ENCODE assay signal across 8 cellular contexts in genomic region chr14:22955702-22956575, GRCh38. TPM values are rescaled to one million over a fixed set of nuclear protein-coding genes. Genes with fewer than 3 reads are reported as not detected.
DNase-seq lines count a peak whose midpoint lies in the region; ATAC-seq and TF ChIP-seq lines count a peak whose summit lies in the region.

No MANE protein-coding gene starts in this region.

- intact Hi-C loops in A673 (cut with micrococcal nuclease; ENCODE audit: unreplicated experiment) (loop anchor here (2.0 kb wide), 1 partner anchor 25 kb away; no protein-coding TSS in a partner anchor), mucosa of descending colon (cut with DNase I, micrococcal nuclease) (no loop called here)

- H3K9me3 ChIP-seq in A673 (ENCODE audit: low read depth, low read length, poor library complexity, severe bottlenecking) = no peaks in the 10 kb centered on the region
- H3K9me3 ChIP-seq in mucosa of descending colon = no peaks in the 10 kb centered on the region

- peak overlapping the region; percentile 96 for H3K27ac ChIP-seq in A673 (ENCODE audit: low read depth, low read length, poor library complexity, severe bottlenecking)

- CTCF ChIA-PET in A673 (lab: Charles Lee) = interaction anchor here (0.6 to 1.8 kb wide), 3 partner anchors 18 to 835 kb away, joined by 3 to 5 read pairs (median 4); no protein-coding TSS in a partner anchor

- DNase-seq in A673 (ENCODE audit: low spot score) (no peak), choroid plexus epithelial cell (ENCODE audit: low read depth) (no peak), mucosa of descending colon (peak in 1 of 3 donors; percentile 27), NAMALWA (ENCODE audit: low spot score) (no peak), SIG-M5 (lab: John Stamatoyannopoulos, UW) (no peak), NCI-H446 (lab: John Stamatoyannopoulos, UW) (no peak)
- DNase-seq in Jurkat, Clone E6-1 (ENCODE audit: low read depth, low spot score) = no peak
- DNase-seq in stimulated activated CD4-positive, alpha-beta T cell treated with anti-CD3 and anti-CD28 coated beads, Interleukin-4, amount 100 ng/mL, for 1 hour = no peak

- H3K4me3 ChIP-seq in A673 (ENCODE audit: low read depth, low read length, poor library complexity, severe bottlenecking) (peak overlapping the region; percentile 88), choroid plexus epithelial cell (ENCODE audit: low read depth, low read length) (peak overlapping the region; percentile 76), mucosa of descending colon (peak overlapping the region; percentile 65)
- H3K4me3 ChIP-seq in Jurkat, Clone E6-1 (ENCODE audit: low read length) = peak overlapping the region; percentile 71

- H3K4me1 ChIP-seq in A673 (ENCODE audit: insufficient read depth, low read length, poor library complexity, severe bottlenecking) (peaks cover 6% of the 10 kb centered on the region), mucosa of descending colon (ENCODE audit: low read depth) (peaks cover 12% of the 10 kb centered on the region)

- BruUV-seq in A673 (replicated peaks; lab: Mats Ljungman, UMichigan) = no TSS peak

- TF ChIP-seq CTCF in A673 (conservative IDR thresholded peaks at IDR 0.05; ENCODE audit: low read depth, low read length) = no peak
- no peak for TF ChIP-seq CTCF in choroid plexus epithelial cell (conservative IDR thresholded peaks at IDR 0.05; ENCODE audit: low read depth, low read length)
- no peak for TF ChIP-seq CTCF in mucosa of descending colon (IDR thresholded peaks at IDR 0.05)

- POLR2A ChIA-PET in A673 (lab: Charles Lee; ENCODE audit: low non-redundant PET) = interaction anchor here (0.5 to 0.6 kb wide), 2 partner anchors 12 to 383 kb away, joined by 3 to 11 read pairs; no protein-coding TSS in a partner anchor

- peaks cover 20% of the 10 kb centered on the region for H3K36me3 ChIP-seq in A673 (ENCODE audit: insufficient read depth, low read length, poor library complexity, severe bottlenecking)
- no peaks in the 10 kb centered on the region for H3K36me3 ChIP-seq in mucosa of descending colon (ENCODE audit: low read depth)

- peak; percentile 15 for ATAC-seq in mucosa of descending colon

- no peaks in the 10 kb centered on the region for H3K27me3 ChIP-seq in A673 (replicated peaks; ENCODE audit: insufficient read depth, low read depth, low read length, poor library complexity)

RNA-seq across cellular contexts. Expression of gene HAUS4, which starts 1.0 kb away (rescaled TPM):
- total RNA-seq in A673 (2021) (62.7 and 73.9 TPM in 2 replicates), mucosa of descending colon (10 to 100 TPM; 34.0 to 42.8 (median 41.4) TPM)
- 81.6 TPM for polyA plus RNA-seq in Jurkat, Clone E6-1 (2012; ENCODE audit: insufficient read depth, insufficient read length)

RNA-seq across cellular contexts. Expression of gene AJUBA, which starts 26.4 kb away (rescaled TPM):
- total RNA-seq in A673 (2021) (37.6 and 43.6 TPM in 2 replicates), mucosa of descending colon (1 to 10 TPM; 1.5 to 4.7 (median 2.3) TPM)
- 11.6 TPM for polyA plus RNA-seq in Jurkat, Clone E6-1 (2012; ENCODE audit: insufficient read depth, insufficient read length)

RNA-seq across cellular contexts. Expression of gene PRMT5, which starts 26.8 kb away (rescaled TPM):
- 244 and 273 TPM in 2 replicates for total RNA-seq in A673 (2021)
- 168 TPM for polyA plus RNA-seq in Jurkat, Clone E6-1 (2012; ENCODE audit: insufficient read depth, insufficient read length)
- total RNA-seq in mucosa of descending colon = 10 to 100 TPM; 47.7 to 55.1 (median 50.2) TPM

RNA-seq across cellular contexts. Expression of gene RBM23, which starts 37.0 kb away (rescaled TPM):
- total RNA-seq in A673 (2021) (105 and 118 TPM in 2 replicates), mucosa of descending colon (10 to 100 TPM; 74.1 to 97.9 (median 75.3) TPM)
- polyA plus RNA-seq in Jurkat, Clone E6-1 (2012; ENCODE audit: insufficient read depth, insufficient read length) = 58.3 TPM

RNA-seq across cellular contexts. Expression of gene C14orf93, which starts 54.0 kb away (rescaled TPM):
- total RNA-seq in A673 (2021) (9.9 and 10.8 TPM in 2 replicates), mucosa of descending colon (10 to 100 TPM; 11.0 to 16.3 (median 11.8) TPM)
- polyA plus RNA-seq in Jurkat, Clone E6-1 (2012; ENCODE audit: insufficient read depth, insufficient read length) = 4.7 TPM
